ENCODE assay signal across 8 cellular contexts in genomic region chr10:14543048-14543903, GRCh38.
DNase-seq lines count a peak whose midpoint lies in the region; ATAC-seq, FAIRE-seq and TF ChIP-seq lines count a peak whose summit lies in the region.

No MANE protein-coding gene starts in this region.

- in situ Hi-C loops in astrocyte of the spinal cord (cut with HindIII; ENCODE audit: low sequenced_read_pairs): no loop called here

- DNase-seq in astrocyte of the spinal cord (ENCODE audit: low read depth, low spot score) (peak; percentile 35), memory B cell (ENCODE audit: low spot score in 2 of 2) (no peak), H7 (no peak), NCI-H187 (lab: John Stamatoyannopoulos, UW) (no peak)

- H3K4me1 Mint-ChIP-seq in IgD-negative memory B cell (peaks cover 39 to 65% (median 62%) of the 10 kb centered on the region in 3 donors), memory B cell (peaks cover 51% of the 10 kb centered on the region)

- H3K36me3 Mint-ChIP-seq in IgD-negative memory B cell (no peaks in the 10 kb centered on the region), memory B cell (peaks cover 26% of the 10 kb centered on the region)

- peak overlapping the region; percentile 51 to 87 (median 84) for H3K27ac Mint-ChIP-seq in IgD-negative memory B cell
- peak overlapping the region; percentile 20 for H3K27ac Mint-ChIP-seq in memory B cell

- FAIRE-seq in G401.6 (lab: Jason Lieb, UNC): peak; percentile 95

- ATAC-seq in memory B cell (ENCODE audit: low read depth) (peak; percentile 65), HG03139 (IDR thresholded peaks at IDR 0.05; ENCODE audit: unreplicated experiment) (no peak), GM21786 (IDR thresholded peaks at IDR 0.05; ENCODE audit: unreplicated experiment) (no peak)

- peak; percentile 39 for TF ChIP-seq CTCF in astrocyte of the spinal cord (IDR thresholded peaks at IDR 0.05; ENCODE audit: low read depth, low read length)

- no peaks in the 10 kb centered on the region for H3K9me3 Mint-ChIP-seq in IgD-negative memory B cell
- no peaks in the 10 kb centered on the region for H3K9me3 Mint-ChIP-seq in memory B cell

- H3K27me3 Mint-ChIP-seq in IgD-negative memory B cell (no peaks in the 10 kb centered on the region), memory B cell (no peaks in the 10 kb centered on the region)

- H3K4me3 Mint-ChIP-seq in IgD-negative memory B cell (peak overlapping the region in 2 of 4 donors; percentile 18 to 78), memory B cell (no peak overlapping the region)

- no peak overlapping the region for H3K4me3 ChIP-seq in astrocyte of the spinal cord (ENCODE audit: low read depth, low read length)
- no peak overlapping the region for H3K4me3 ChIP-seq in H7 (ENCODE audit: insufficient read depth, low read depth, low read length)

- H3K36me3 ChIP-seq in H7 (replicated peaks; ENCODE audit: control insufficient read depth, insufficient read depth, low read length): no peaks in the 10 kb centered on the region

- H3K27me3 ChIP-seq in H7 (ENCODE audit: control insufficient read depth, insufficient read depth, low read length): no peaks in the 10 kb centered on the region
